ENCODE assay signal across 1 cellular context in genomic region chr17:50547736-50548083, GRCh38.
TF ChIP-seq lines count a peak whose summit lies in the region.

No MANE protein-coding gene starts in this region.

TF ChIP-seq in H1, 55 proteins besides CTCF, POLR2A, EP300 and RAD21:
- TF ChIP-seq, protein P1, sequence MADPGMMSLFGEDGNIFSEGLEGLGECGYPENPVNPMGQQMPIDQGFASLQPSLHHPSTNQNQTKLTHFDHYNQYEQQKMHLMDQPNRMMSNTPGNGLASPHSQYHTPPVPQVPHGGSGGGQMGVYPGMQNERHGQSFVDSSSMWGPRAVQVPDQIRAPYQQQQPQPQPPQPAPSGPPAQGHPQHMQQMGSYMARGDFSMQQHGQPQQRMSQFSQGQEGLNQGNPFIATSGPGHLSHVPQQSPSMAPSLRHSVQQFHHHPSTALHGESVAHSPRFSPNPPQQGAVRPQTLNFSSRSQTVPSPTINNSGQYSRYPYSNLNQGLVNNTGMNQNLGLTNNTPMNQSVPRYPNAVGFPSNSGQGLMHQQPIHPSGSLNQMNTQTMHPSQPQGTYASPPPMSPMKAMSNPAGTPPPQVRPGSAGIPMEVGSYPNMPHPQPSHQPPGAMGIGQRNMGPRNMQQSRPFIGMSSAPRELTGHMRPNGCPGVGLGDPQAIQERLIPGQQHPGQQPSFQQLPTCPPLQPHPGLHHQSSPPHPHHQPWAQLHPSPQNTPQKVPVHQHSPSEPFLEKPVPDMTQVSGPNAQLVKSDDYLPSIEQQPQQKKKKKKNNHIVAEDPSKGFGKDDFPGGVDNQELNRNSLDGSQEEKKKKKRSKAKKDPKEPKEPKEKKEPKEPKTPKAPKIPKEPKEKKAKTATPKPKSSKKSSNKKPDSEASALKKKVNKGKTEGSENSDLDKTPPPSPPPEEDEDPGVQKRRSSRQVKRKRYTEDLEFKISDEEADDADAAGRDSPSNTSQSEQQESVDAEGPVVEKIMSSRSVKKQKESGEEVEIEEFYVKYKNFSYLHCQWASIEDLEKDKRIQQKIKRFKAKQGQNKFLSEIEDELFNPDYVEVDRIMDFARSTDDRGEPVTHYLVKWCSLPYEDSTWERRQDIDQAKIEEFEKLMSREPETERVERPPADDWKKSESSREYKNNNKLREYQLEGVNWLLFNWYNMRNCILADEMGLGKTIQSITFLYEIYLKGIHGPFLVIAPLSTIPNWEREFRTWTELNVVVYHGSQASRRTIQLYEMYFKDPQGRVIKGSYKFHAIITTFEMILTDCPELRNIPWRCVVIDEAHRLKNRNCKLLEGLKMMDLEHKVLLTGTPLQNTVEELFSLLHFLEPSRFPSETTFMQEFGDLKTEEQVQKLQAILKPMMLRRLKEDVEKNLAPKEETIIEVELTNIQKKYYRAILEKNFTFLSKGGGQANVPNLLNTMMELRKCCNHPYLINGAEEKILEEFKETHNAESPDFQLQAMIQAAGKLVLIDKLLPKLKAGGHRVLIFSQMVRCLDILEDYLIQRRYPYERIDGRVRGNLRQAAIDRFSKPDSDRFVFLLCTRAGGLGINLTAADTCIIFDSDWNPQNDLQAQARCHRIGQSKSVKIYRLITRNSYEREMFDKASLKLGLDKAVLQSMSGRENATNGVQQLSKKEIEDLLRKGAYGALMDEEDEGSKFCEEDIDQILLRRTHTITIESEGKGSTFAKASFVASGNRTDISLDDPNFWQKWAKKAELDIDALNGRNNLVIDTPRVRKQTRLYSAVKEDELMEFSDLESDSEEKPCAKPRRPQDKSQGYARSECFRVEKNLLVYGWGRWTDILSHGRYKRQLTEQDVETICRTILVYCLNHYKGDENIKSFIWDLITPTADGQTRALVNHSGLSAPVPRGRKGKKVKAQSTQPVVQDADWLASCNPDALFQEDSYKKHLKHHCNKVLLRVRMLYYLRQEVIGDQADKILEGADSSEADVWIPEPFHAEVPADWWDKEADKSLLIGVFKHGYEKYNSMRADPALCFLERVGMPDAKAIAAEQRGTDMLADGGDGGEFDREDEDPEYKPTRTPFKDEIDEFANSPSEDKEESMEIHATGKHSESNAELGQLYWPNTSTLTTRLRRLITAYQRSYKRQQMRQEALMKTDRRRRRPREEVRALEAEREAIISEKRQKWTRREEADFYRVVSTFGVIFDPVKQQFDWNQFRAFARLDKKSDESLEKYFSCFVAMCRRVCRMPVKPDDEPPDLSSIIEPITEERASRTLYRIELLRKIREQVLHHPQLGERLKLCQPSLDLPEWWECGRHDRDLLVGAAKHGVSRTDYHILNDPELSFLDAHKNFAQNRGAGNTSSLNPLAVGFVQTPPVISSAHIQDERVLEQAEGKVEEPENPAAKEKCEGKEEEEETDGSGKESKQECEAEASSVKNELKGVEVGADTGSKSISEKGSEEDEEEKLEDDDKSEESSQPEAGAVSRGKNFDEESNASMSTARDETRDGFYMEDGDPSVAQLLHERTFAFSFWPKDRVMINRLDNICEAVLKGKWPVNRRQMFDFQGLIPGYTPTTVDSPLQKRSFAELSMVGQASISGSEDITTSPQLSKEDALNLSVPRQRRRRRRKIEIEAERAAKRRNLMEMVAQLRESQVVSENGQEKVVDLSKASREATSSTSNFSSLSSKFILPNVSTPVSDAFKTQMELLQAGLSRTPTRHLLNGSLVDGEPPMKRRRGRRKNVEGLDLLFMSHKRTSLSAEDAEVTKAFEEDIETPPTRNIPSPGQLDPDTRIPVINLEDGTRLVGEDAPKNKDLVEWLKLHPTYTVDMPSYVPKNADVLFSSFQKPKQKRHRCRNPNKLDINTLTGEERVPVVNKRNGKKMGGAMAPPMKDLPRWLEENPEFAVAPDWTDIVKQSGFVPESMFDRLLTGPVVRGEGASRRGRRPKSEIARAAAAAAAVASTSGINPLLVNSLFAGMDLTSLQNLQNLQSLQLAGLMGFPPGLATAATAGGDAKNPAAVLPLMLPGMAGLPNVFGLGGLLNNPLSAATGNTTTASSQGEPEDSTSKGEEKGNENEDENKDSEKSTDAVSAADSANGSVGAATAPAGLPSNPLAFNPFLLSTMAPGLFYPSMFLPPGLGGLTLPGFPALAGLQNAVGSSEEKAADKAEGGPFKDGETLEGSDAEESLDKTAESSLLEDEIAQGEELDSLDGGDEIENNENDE (IDR thresholded peaks at IDR 0.05; ENCODE audit: insufficient replicate concordance, low read length), result no peak
